In genomic region chr4:102779204-102779603, GRCh38 we compare ENCODE assay signal across 19 cellular contexts.
"Had no signal": no experiment of that assay in that cellular context is flagged by ENCODE, and none has a peak within 500 bp of the region (broad histone marks: within the 10 kb centered on the region; RNA-seq: fewer than 3 reads in every experiment).

No MANE protein-coding gene starts in this region.

- H3K4me1 ChIP-seq: ascending aorta, gastroesophageal sphincter, lower lobe of right lung, tibial nerve had no signal

- ATAC-seq: activated CD8-positive, alpha-beta T cell treated with anti-CD3 and anti-CD28 coated beads for 36 hours; activated naive CD8-positive, alpha-beta T cell treated with anti-CD3 and anti-CD28 coated beads, Interleukin-2, amount 50 U/mL, for 24 hours; gastroesophageal sphincter; naive thymus-derived CD8-positive, alpha-beta T cell; stimulated activated memory B cell treated with anti-CD40 and anti-IgM and Interleukin-4, amounts not matched to agents 10 μg/mL and 1 μg/mL and 100 μg/mL, for 72 hours had no signal

- H3K36me3 ChIP-seq: ascending aorta, gastroesophageal sphincter, lower lobe of right lung, tibial nerve, WERI-Rb-1 had no signal

- FAIRE-seq: bronchial epithelial cell, small intestine had no signal

- DNase-seq: activated CD4-positive, alpha-beta T cell treated with anti-CD3 and anti-CD28 coated beads for 4 hours; activated CD8-positive, alpha-beta memory T cell treated with anti-CD3 and anti-CD28 coated beads, Interleukin-2, amount 50 U/mL, for 4 hours; activated CD8-positive, alpha-beta T cell treated with anti-CD3 and anti-CD28 coated beads for 36 hours; activated naive CD4-positive, alpha-beta T cell; activated naive CD8-positive, alpha-beta T cell treated with anti-CD3 and anti-CD28 coated beads, Interleukin-2, amount 50 U/mL, for 24 hours; effector CD8-positive, alpha-beta T cell; hippocampal formation; lower lobe of right lung; midbrain; naive thymus-derived CD8-positive, alpha-beta T cell; right cardiac atrium; T-helper 2 cell; WERI-Rb-1 had no signal

- H3K4me3 ChIP-seq: ascending aorta, gastroesophageal sphincter, lower lobe of right lung, tibial nerve had no signal

- H3K27me3 ChIP-seq: ascending aorta, gastroesophageal sphincter, tibial nerve had no signal

- H3K9me3 ChIP-seq: ascending aorta, gastroesophageal sphincter, lower lobe of right lung, tibial nerve had no signal

- H3K27ac ChIP-seq: ascending aorta, gastroesophageal sphincter, lower lobe of right lung, tibial nerve, WERI-Rb-1 had no signal
